ENCODE assay signal across 17 cellular contexts in genomic region chr17:42672038-42672437, GRCh38. TPM values are rescaled to one million over a fixed set of nuclear protein-coding genes. Genes with fewer than 3 reads are reported as not detected.
A peak's percentile ranks its signal among the peaks of the same experiment; 100 is the strongest.
DNase-seq lines count a peak whose midpoint lies in the region; ATAC-seq and TF ChIP-seq lines count a peak whose summit lies in the region.
"Had no signal": no experiment of that assay in that cellular context is flagged by ENCODE, and none has a peak within 500 bp of the region (broad histone marks: within the 10 kb centered on the region; RNA-seq: fewer than 3 reads in every experiment).

No MANE protein-coding gene starts in this region.

- H3K27ac ChIP-seq in SK-N-MC (peak overlapping the region; percentile 31; the same call in 1 of the 2 replicates), thoracic aorta (peak overlapping the region; percentile 73 to 92)
- H3K27ac ChIP-seq: HL-60 had no signal

- H3K36me3 Mint-ChIP-seq in activated naive CD8-positive, alpha-beta T cell treated with anti-CD3 and anti-CD28 coated beads, Interleukin-2, amount 10 ng/mL, durations not matched to agents 7 days and 5 days = no peaks in the 10 kb centered on the region
- peaks cover 1% of the 10 kb centered on the region for H3K36me3 Mint-ChIP-seq in activated naive CD8-positive, alpha-beta T cell treated with anti-CD3 and anti-CD28 coated beads for 36 hours

- no peak for ATAC-seq in activated naive CD8-positive, alpha-beta T cell treated with anti-CD3 and anti-CD28 coated beads, Interleukin-2, amount 10 ng/mL, durations not matched to agents 7 days and 5 days (ENCODE audit: low read depth)
- ATAC-seq in thoracic aorta (ENCODE audit: insufficient number of reproducible peaks, low FRiP score, low read depth) = no peak
- ATAC-seq: left cardiac atrium had no signal

- DNase-seq in activated naive CD8-positive, alpha-beta T cell treated with anti-CD3 and anti-CD28 coated beads, Interleukin-2, amount 10 ng/mL, durations not matched to agents 7 days and 5 days = peak; percentile 33
- DNase-seq in activated naive CD8-positive, alpha-beta T cell treated with anti-CD3 and anti-CD28 coated beads for 36 hours = no peak
- DNase-seq in SK-N-MC (ENCODE audit: low read depth, low spot score) (no peak), thoracic aorta (ENCODE audit: low spot score) (no peak), iPS-NIHi7 (ENCODE audit: extremely low spot score) (no peak), NCI-H2107 (lab: John Stamatoyannopoulos, UW) (no peak), HPDE6-E6E7 (ENCODE audit: extremely low spot score) (no peak)
- DNase-seq: activated CD4-positive, alpha-beta T cell treated with anti-CD3 and anti-CD28 coated beads, Interleukin-2, amount 10 ng/mL, durations not matched to agents 7 days and 5 days; EL; Kasumi-1; left cardiac atrium; NCI-H2081 treated with DMSO at 0.1 percent for 48 hours; stimulated activated CD4-positive, alpha-beta T cell treated with anti-CD3 and anti-CD28 coated beads, Interleukin-15, amount 100 ng/mL, for 24 hours; T-helper 9 cell had no signal

- no peak overlapping the region for H3K27ac Mint-ChIP-seq in activated naive CD8-positive, alpha-beta T cell treated with anti-CD3 and anti-CD28 coated beads, Interleukin-2, amount 10 ng/mL, durations not matched to agents 7 days and 5 days
- H3K27ac Mint-ChIP-seq in activated naive CD8-positive, alpha-beta T cell treated with anti-CD3 and anti-CD28 coated beads for 36 hours = no peak overlapping the region
- H3K27ac Mint-ChIP-seq: activated CD4-positive, alpha-beta T cell treated with anti-CD3 and anti-CD28 coated beads, Interleukin-2, amount 10 ng/mL, durations not matched to agents 7 days and 5 days had no signal

- POLR2A ChIA-PET in activated naive CD8-positive, alpha-beta T cell treated with anti-CD3 and anti-CD28 coated beads, Interleukin-2, amount 10 ng/mL, durations not matched to agents 7 days and 5 days (lab: Charles Lee) = interaction anchor here (1.0 kb wide), 1 partner anchor 14 kb away, joined by 3 read pairs; no protein-coding TSS in a partner anchor

- peaks cover 42 to 56% of the 10 kb centered on the region in 2 donors for H3K4me1 ChIP-seq in thoracic aorta (ENCODE audit: control insufficient read depth in 1 of 2, low read depth in 2 of 2)

- H3K9me3 Mint-ChIP-seq in activated naive CD8-positive, alpha-beta T cell treated with anti-CD3 and anti-CD28 coated beads, Interleukin-2, amount 10 ng/mL, durations not matched to agents 7 days and 5 days = no peaks in the 10 kb centered on the region
- no peaks in the 10 kb centered on the region for H3K9me3 Mint-ChIP-seq in activated naive CD8-positive, alpha-beta T cell treated with anti-CD3 and anti-CD28 coated beads for 36 hours
- H3K9me3 Mint-ChIP-seq: activated CD4-positive, alpha-beta T cell treated with anti-CD3 and anti-CD28 coated beads, Interleukin-2, amount 10 ng/mL, durations not matched to agents 7 days and 5 days; central memory CD8-positive, alpha-beta T cell had no signal

- no peaks in the 10 kb centered on the region for H3K27me3 ChIP-seq in thoracic aorta (replicated peaks; ENCODE audit: insufficient read depth)

- H3K9me3 ChIP-seq in SK-N-MC (ENCODE audit: low read depth, low read length) = no peaks in the 10 kb centered on the region
- no peaks in the 10 kb centered on the region for H3K9me3 ChIP-seq in thoracic aorta

- no peak overlapping the region for H3K9ac ChIP-seq in SK-N-MC (ENCODE audit: insufficient read length)

- peaks cover 44% of the 10 kb centered on the region for H3K36me3 ChIP-seq in SK-N-MC (ENCODE audit: insufficient read depth, low read length)
- peaks cover 40% of the 10 kb centered on the region for H3K36me3 ChIP-seq in thoracic aorta

- no peak overlapping the region for H3K4me3 Mint-ChIP-seq in activated naive CD8-positive, alpha-beta T cell treated with anti-CD3 and anti-CD28 coated beads, Interleukin-2, amount 10 ng/mL, durations not matched to agents 7 days and 5 days
- no peak overlapping the region for H3K4me3 Mint-ChIP-seq in activated naive CD8-positive, alpha-beta T cell treated with anti-CD3 and anti-CD28 coated beads for 36 hours

- H3K27me3 Mint-ChIP-seq in activated naive CD8-positive, alpha-beta T cell treated with anti-CD3 and anti-CD28 coated beads, Interleukin-2, amount 10 ng/mL, durations not matched to agents 7 days and 5 days = peaks cover 56% of the 10 kb centered on the region
- peaks cover 74% of the 10 kb centered on the region for H3K27me3 Mint-ChIP-seq in activated naive CD8-positive, alpha-beta T cell treated with anti-CD3 and anti-CD28 coated beads for 36 hours

- H3K4me1 Mint-ChIP-seq in activated naive CD8-positive, alpha-beta T cell treated with anti-CD3 and anti-CD28 coated beads, Interleukin-2, amount 10 ng/mL, durations not matched to agents 7 days and 5 days = peaks cover 23% of the 10 kb centered on the region
- peaks cover 14% of the 10 kb centered on the region for H3K4me1 Mint-ChIP-seq in activated naive CD8-positive, alpha-beta T cell treated with anti-CD3 and anti-CD28 coated beads for 36 hours

- TF ChIP-seq CTCF in thoracic aorta (IDR thresholded peaks at IDR 0.05) = no peak

- H3K4me3 ChIP-seq in SK-N-MC (no peak overlapping the region), iPS-11a (ENCODE audit: low read depth, low read length) (peak overlapping the region; percentile 43), thoracic aorta (no peak overlapping the region)

RNA-seq across cellular contexts. Expression of gene PLEKHH3, which starts 4.8 kb away (rescaled TPM):
- 1 to 10 TPM in 1 of 2 experiments, under 1 TPM in 1; 0.94 to 1.8 TPM for total RNA-seq in activated naive CD8-positive, alpha-beta T cell treated with anti-CD3 and anti-CD28 coated beads, Interleukin-2, amount 10 ng/mL, durations not matched to agents 7 days and 5 days
- total RNA-seq in activated naive CD8-positive, alpha-beta T cell treated with anti-CD3 and anti-CD28 coated beads for 36 hours = under 1 TPM; 0.85 to 0.90 TPM
- total RNA-seq in thoracic aorta = 10 to 100 TPM; 54.8 to 59.2 TPM

RNA-seq across cellular contexts. Expression of gene CCR10, which starts 9.6 kb away (rescaled TPM):
- under 1 TPM; 0.33 to 0.57 TPM for total RNA-seq in activated naive CD8-positive, alpha-beta T cell treated with anti-CD3 and anti-CD28 coated beads, Interleukin-2, amount 10 ng/mL, durations not matched to agents 7 days and 5 days
- under 1 TPM; 0.12 to 0.25 TPM for total RNA-seq in activated naive CD8-positive, alpha-beta T cell treated with anti-CD3 and anti-CD28 coated beads for 36 hours
- 1 to 10 TPM; 3.2 to 3.4 TPM for total RNA-seq in thoracic aorta

RNA-seq across cellular contexts. Expression of gene CNTNAP1, which starts 10.3 kb away (rescaled TPM):
- 1 to 10 TPM; 3.6 to 4.6 TPM for total RNA-seq in activated naive CD8-positive, alpha-beta T cell treated with anti-CD3 and anti-CD28 coated beads, Interleukin-2, amount 10 ng/mL, durations not matched to agents 7 days and 5 days
- total RNA-seq in activated naive CD8-positive, alpha-beta T cell treated with anti-CD3 and anti-CD28 coated beads for 36 hours = under 1 TPM; 0.68 to 0.70 TPM
- total RNA-seq in thoracic aorta = 10 to 100 TPM in 1 of 2 donors, 1 to 10 TPM in 1; 9.1 to 19.6 TPM

RNA-seq across cellular contexts. Expression of gene TUBG2, which starts 13.0 kb away (rescaled TPM):
- 10 to 100 TPM; 17.0 to 19.2 TPM for total RNA-seq in activated naive CD8-positive, alpha-beta T cell treated with anti-CD3 and anti-CD28 coated beads, Interleukin-2, amount 10 ng/mL, durations not matched to agents 7 days and 5 days
- 1 to 10 TPM; 7.1 to 7.8 TPM for total RNA-seq in activated naive CD8-positive, alpha-beta T cell treated with anti-CD3 and anti-CD28 coated beads for 36 hours
- total RNA-seq in thoracic aorta = 10 to 100 TPM; 47.2 to 49.0 TPM

Comparison
In these comparisons a context has a peak if more than half of its experiments do, and no peak if none do; other contexts are left out.
1. RNA of gene PLEKHH3, which starts 4.8 kb away (total RNA-seq): 54.8 to 59.2 TPM in thoracic aorta; 0.94 to 1.8 TPM in activated naive CD8-positive, alpha-beta T cell treated with anti-CD3 and anti-CD28 coated beads, Interleukin-2, amount 10 ng/mL, durations not matched to agents 7 days and 5 days and 0.85 to 0.90 TPM in activated naive CD8-positive, alpha-beta T cell treated with anti-CD3 and anti-CD28 coated beads for 36 hours; every median in the first group is over 10 times any median in the second.